22 cellular contexts compared by ENCODE assay signal in the genomic region with DNA sequence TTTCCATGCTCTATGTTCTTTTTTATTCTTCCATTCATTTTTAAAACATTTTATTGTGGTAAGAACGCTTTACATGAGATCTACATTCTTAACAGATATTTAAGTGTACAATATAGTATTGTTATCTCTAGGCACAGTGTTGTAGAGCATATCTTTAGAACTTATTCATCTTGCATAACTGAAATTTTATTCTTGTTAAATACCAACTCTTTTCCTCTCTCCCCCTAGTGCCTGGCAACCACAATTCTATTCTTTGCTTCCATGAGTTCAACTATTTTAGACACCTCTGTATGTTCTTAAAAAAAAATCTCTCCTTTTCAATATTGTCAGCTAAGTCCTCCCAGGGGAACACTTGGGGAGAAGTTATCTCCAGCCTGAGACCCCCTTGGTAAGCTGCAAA.
"Had no signal": no experiment of that assay in that cellular context is flagged by ENCODE, and none has a peak within 500 bp of the region (broad histone marks: within the 10 kb centered on the region; RNA-seq: fewer than 3 reads in every experiment).

No MANE protein-coding gene starts in this region.

- ATAC-seq: naive thymus-derived CD4-positive, alpha-beta T cell; pancreas; right cardiac atrium; sciatic nerve; stimulated activated effector memory CD8-positive, alpha-beta T cell treated with anti-CD3 and anti-CD28 coated beads, Interleukin-12 subunit alpha, Interleukin-12 subunit beta, amount 100 ng/mL, for 72 hours; stimulated activated naive CD8-positive, alpha-beta T cell treated with anti-CD3 and anti-CD28 coated beads, Interleukin-15, amount 100 ng/mL, for 72 hours had no signal

- H3K4me1 ChIP-seq: left ventricle myocardium inferior, spleen, tibial nerve had no signal

- H3K27me3 ChIP-seq: pancreas, spleen, tibial nerve had no signal

- H3K27ac ChIP-seq: left ventricle myocardium inferior, pancreas, spleen, tibial nerve had no signal

- H3K4me3 ChIP-seq: left ventricle myocardium inferior, lung, pancreas, prostate gland, spleen, tibial nerve had no signal

- H3K9me3 ChIP-seq: pancreas, prostate gland had no signal

- DNase-seq: hypothalamus; immature natural killer cell; kidney; left ventricle myocardium inferior; mesendoderm; naive thymus-derived CD4-positive, alpha-beta T cell; nucleus accumbens; pancreas; posterior cingulate gyrus; retina; right cardiac atrium; small intestine; spleen; stimulated activated CD4-positive, alpha-beta T cell treated with anti-CD3 and anti-CD28 coated beads, Interleukin-4, amount 100 ng/mL, for 24 hours; stimulated activated naive CD4-positive, alpha-beta T cell; stimulated activated naive CD8-positive, alpha-beta T cell treated with anti-CD3 and anti-CD28 coated beads, Interleukin-15, amount 100 ng/mL, for 72 hours; substantia nigra had no signal

- H3K36me3 ChIP-seq: left ventricle myocardium inferior, pancreas, prostate gland, spleen, tibial nerve had no signal
